ENCODE assay signal across 10 cellular contexts in genomic region chr11:4539603-4540219, GRCh38. TPM values are rescaled to one million over a fixed set of nuclear protein-coding genes. Genes with fewer than 3 reads are reported as not detected.
DNase-seq lines count a peak whose midpoint lies in the region; ATAC-seq and TF ChIP-seq lines count a peak whose summit lies in the region.
"Had no signal": no experiment of that assay in that cellular context is flagged by ENCODE, and none has a peak within 500 bp of the region (broad histone marks: within the 10 kb centered on the region; RNA-seq: fewer than 3 reads in every experiment).

No MANE protein-coding gene starts in this region.

- peak; percentile 72 for ATAC-seq in GM19397 (IDR thresholded peaks at IDR 0.05; ENCODE audit: unreplicated experiment)
- ATAC-seq in lower lobe of right lung = peak; percentile 79 to 80
- no peak for ATAC-seq in HG03139 (IDR thresholded peaks at IDR 0.05; ENCODE audit: unreplicated experiment)

- H3K27ac ChIP-seq in lower lobe of right lung = no peak overlapping the region

- peak; percentile 75 for TF ChIP-seq CTCF in lower lobe of right lung (IDR thresholded peaks at IDR 0.05)

- H3K27me3 ChIP-seq in MG63 (no peaks in the 10 kb centered on the region), lower lobe of right lung (ENCODE audit: low read depth) (no peaks in the 10 kb centered on the region)

- H3K9me3 ChIP-seq in MG63 (no peaks in the 10 kb centered on the region), lower lobe of right lung (no peaks in the 10 kb centered on the region)

- DNase-seq in COLO668 (lab: John Stamatoyannopoulos, UW; ENCODE audit: unreplicated experiment) (peak; percentile 49), MG63 (peak; percentile 2), dermis microvascular lymphatic vessel endothelial cell (ENCODE audit: low read depth in 2 of 2) (peak; percentile 2 to 44), lower lobe of right lung (peak; percentile 62)
- peak; percentile 6 to 49 for DNase-seq in activated CD4-positive, alpha-beta T cell treated with anti-CD3 and anti-CD28 coated beads for 4 hours
- peak; percentile 68 for DNase-seq in stimulated activated CD8-positive, alpha-beta memory T cell treated with anti-CD3 and anti-CD28 coated beads, Interleukin-4, amount 100 ng/mL, for 48 hours

- intact Hi-C loops in lower lobe of right lung (cut with DNase I) = no loop called here

- H3K36me3 ChIP-seq in MG63 (no peaks in the 10 kb centered on the region), lower lobe of right lung (no peaks in the 10 kb centered on the region)

- H3K4me3 ChIP-seq in MG63 (no peak overlapping the region), lower lobe of right lung (no peak overlapping the region)

- no peaks in the 10 kb centered on the region for H3K4me1 ChIP-seq in lower lobe of right lung

RNA-seq across cellular contexts. Expression of gene OR52M1, which starts 5.3 kb away (rescaled TPM):
- total RNA-seq in MG63 (2014; rRNA removed; shearing (Covaris generic); ENCODE audit: low replicate concordance) = not detected in 2 replicates
- total RNA-seq in dermis microvascular lymphatic vessel endothelial cell (not detected in 2 replicates), lower lobe of right lung (not detected)
- total RNA-seq: subcutaneous adipose tissue; T-helper 2 cell treated with Interferon-gamma antibody and Interleukin-4, amounts not matched to agents 100 ng/mL and 5 ng/mL, for 36 hours had no signal

RNA-seq across cellular contexts. Expression of gene OR52I2, which starts 41.8 kb away (rescaled TPM):
- not detected in 2 replicates for total RNA-seq in MG63 (2014; rRNA removed; shearing (Covaris generic); ENCODE audit: low replicate concordance)
- total RNA-seq in dermis microvascular lymphatic vessel endothelial cell (not detected in 2 replicates), lower lobe of right lung (not detected)
- total RNA-seq: subcutaneous adipose tissue; T-helper 2 cell treated with Interferon-gamma antibody and Interleukin-4, amounts not matched to agents 100 ng/mL and 5 ng/mL, for 36 hours had no signal

RNA-seq across cellular contexts. Expression of gene OR52I1, which starts 54.1 kb away (rescaled TPM):
- total RNA-seq in MG63 (2014; rRNA removed; shearing (Covaris generic); ENCODE audit: low replicate concordance) = not detected in 2 replicates
- not detected in 2 replicates for total RNA-seq in dermis microvascular lymphatic vessel endothelial cell
- total RNA-seq in lower lobe of right lung = not detected
- total RNA-seq: subcutaneous adipose tissue; T-helper 2 cell treated with Interferon-gamma antibody and Interleukin-4, amounts not matched to agents 100 ng/mL and 5 ng/mL, for 36 hours had no signal

RNA-seq across cellular contexts. Expression of gene OR52K1, which starts 57.3 kb away (rescaled TPM):
- not detected in 2 replicates for total RNA-seq in MG63 (2014; rRNA removed; shearing (Covaris generic); ENCODE audit: low replicate concordance)
- total RNA-seq in dermis microvascular lymphatic vessel endothelial cell (not detected in 2 replicates), lower lobe of right lung (0.27 TPM)
- total RNA-seq: T-helper 2 cell treated with Interferon-gamma antibody and Interleukin-4, amounts not matched to agents 100 ng/mL and 5 ng/mL, for 36 hours had no signal

Comparison
In these comparisons a context has a peak if more than half of its experiments do, and no peak if none do; other contexts are left out.
1. DNase-seq: peak in every context shown above with its lines; median percentile 68 in stimulated activated CD8-positive, alpha-beta memory T cell treated with anti-CD3 and anti-CD28 coated beads, Interleukin-4, amount 100 ng/mL, for 48 hours; 62 in lower lobe of right lung; 49 in COLO668; 28 in activated CD4-positive, alpha-beta T cell treated with anti-CD3 and anti-CD28 coated beads for 4 hours; 23 in dermis microvascular lymphatic vessel endothelial cell; 2 in MG63.